Comparison of ENCODE assay signal across 28 cellular contexts in genomic region chr16:58333937-58334336, GRCh38. TPM values are rescaled to one million over a fixed set of nuclear protein-coding genes. Genes with fewer than 3 reads are reported as not detected.
"Had no signal": no experiment of that assay in that cellular context is flagged by ENCODE, and none has a peak within 500 bp of the region (broad histone marks: within the 10 kb centered on the region; RNA-seq: fewer than 3 reads in every experiment).

No MANE protein-coding gene starts in this region.

- H3K4me3 ChIP-seq: K562, SK-N-MC had no signal

- H3K27ac ChIP-seq: SK-N-MC, VCaP had no signal

- ATAC-seq: activated T-helper 17 cell treated with anti-CD3 and anti-CD28 coated beads, Interleukin-2, amount 50 U/mL, for 72 hours; K562; Right ventricle myocardium inferior; T-cell had no signal

- DNase-seq: activated CD4-positive, alpha-beta memory T cell treated with anti-CD3 and anti-CD28 coated beads for 36 hours; activated CD4-positive, alpha-beta T cell treated with anti-CD3 and anti-CD28 coated beads, Interleukin-2, amount 10 ng/mL, durations not matched to agents 7 days and 5 days; activated CD4-positive, CD25-positive, alpha-beta regulatory T cell; activated CD8-positive, alpha-beta memory T cell treated with anti-CD3 and anti-CD28 coated beads for 24 hours; activated gamma-delta T cell; activated naive CD4-positive, alpha-beta T cell treated with anti-CD3 and anti-CD28 coated beads for 36 hours; activated T-cell treated with anti-CD3 and anti-CD28 coated beads, Interleukin-2, amount 50 U/mL, for 48 hours; amygdala; Karpas-422; NCI-H1048; NCI-H146; NCI-H187 treated with DMSO at 0.1 percent for 48 hours; NCI-H2081 treated with DMSO at 0.1 percent for 48 hours; NCI-H2171 treated with DMSO at 0.1 percent for 48 hours; NCI-H226; NCI-H526; NCI-H774; RPMI8226; T-cell had no signal

RNA-seq across cellular contexts. Expression of gene PRSS54, which starts 39.1 kb away (rescaled TPM):
- total RNA-seq: activated CD4-positive, alpha-beta memory T cell treated with anti-CD3 and anti-CD28 coated beads for 36 hours; activated CD4-positive, alpha-beta T cell treated with anti-CD3 and anti-CD28 coated beads, Interleukin-2, amount 10 ng/mL, durations not matched to agents 7 days and 5 days; activated naive CD4-positive, alpha-beta T cell treated with anti-CD3 and anti-CD28 coated beads for 36 hours; activated T-helper 17 cell treated with anti-CD3 and anti-CD28 coated beads, Interleukin-2, amount 50 U/mL, for 72 hours; astrocyte; K562; NCI-H460; OCI-LY7; Right ventricle myocardium inferior; T-cell; T-helper 2 cell treated with Interferon-gamma antibody and Interleukin-4, amounts not matched to agents 100 ng/mL and 5 ng/mL, for 36 hours had no signal
- polyA plus RNA-seq: K562 had no signal
